ENCODE assay signal across 38 cellular contexts in genomic region chr3:110074095-110074494, GRCh38.
"Had no signal": no experiment of that assay in that cellular context is flagged by ENCODE, and none has a peak within 500 bp of the region (broad histone marks: within the 10 kb centered on the region; RNA-seq: fewer than 3 reads in every experiment).

No MANE protein-coding gene starts in this region.

- H3K4me1 ChIP-seq: ascending aorta, breast epithelium had no signal

- H3K4me1 Mint-ChIP-seq: activated naive CD4-positive, alpha-beta T cell treated with anti-CD3 and anti-CD28 coated beads, Interleukin-2, amount 10 ng/mL, durations not matched to agents 7 days and 5 days; activated naive CD4-positive, alpha-beta T cell treated with anti-CD3 and anti-CD28 coated beads, Interleukin-2, amount 50 U/mL, for 24 hours; activated naive CD8-positive, alpha-beta T cell treated with anti-CD3 and anti-CD28 coated beads, Interleukin-2, amount 10 ng/mL, durations not matched to agents 7 days and 5 days; central memory CD8-positive, alpha-beta T cell had no signal

- H3K36me3 Mint-ChIP-seq: activated naive CD4-positive, alpha-beta T cell treated with anti-CD3 and anti-CD28 coated beads, Interleukin-2, amount 10 ng/mL, durations not matched to agents 7 days and 5 days; activated naive CD4-positive, alpha-beta T cell treated with anti-CD3 and anti-CD28 coated beads, Interleukin-2, amount 50 U/mL, for 24 hours; activated naive CD8-positive, alpha-beta T cell treated with anti-CD3 and anti-CD28 coated beads for 36 hours; activated naive CD8-positive, alpha-beta T cell treated with anti-CD3 and anti-CD28 coated beads, Interleukin-2, amount 10 ng/mL, durations not matched to agents 7 days and 5 days; brain had no signal

- H3K27ac ChIP-seq: adrenal gland, ascending aorta, body of pancreas, brain microvascular endothelial cell, breast epithelium, cardiac muscle cell had no signal

- H3K27ac Mint-ChIP-seq: activated naive CD4-positive, alpha-beta T cell treated with anti-CD3 and anti-CD28 coated beads for 36 hours; activated naive CD4-positive, alpha-beta T cell treated with anti-CD3 and anti-CD28 coated beads, Interleukin-2, amount 10 ng/mL, durations not matched to agents 7 days and 5 days; activated naive CD4-positive, alpha-beta T cell treated with anti-CD3 and anti-CD28 coated beads, Interleukin-2, amount 50 U/mL, for 24 hours; activated naive CD4-positive, alpha-beta T cell treated with anti-CD3 and anti-CD28 coated beads, Interleukin-2, amount 50 U/mL, for 72 hours; activated naive CD8-positive, alpha-beta T cell; activated naive CD8-positive, alpha-beta T cell treated with anti-CD3 and anti-CD28 coated beads for 36 hours; activated naive CD8-positive, alpha-beta T cell treated with anti-CD3 and anti-CD28 coated beads, Interleukin-2, amount 10 ng/mL, durations not matched to agents 7 days and 5 days; activated naive CD8-positive, alpha-beta T cell treated with anti-CD3 and anti-CD28 coated beads, Interleukin-2, amount 50 U/mL, for 24 hours; activated T-cell treated with anti-CD3 and anti-CD28 coated beads, Interleukin-2, amount 50 U/mL, for 24 hours; activated T-cell treated with anti-CD3 and anti-CD28 coated beads, Interleukin-2, amount 50 U/mL, for 72 hours; activated T-helper 1 cell treated with anti-CD3 and anti-CD28 coated beads, Interleukin-12 subunit alpha, Interleukin-12 subunit beta, Interleukin-2, Interleukin-4 antibody, amounts not matched to agents 30 ng/mL and 10 ng/mL and 1 ng/mL, durations not matched to agents 14 hours and 24 hours and 36 hours; activated T-helper 17 cell treated with anti-CD3 and anti-CD28 coated beads, Interleukin-2, amount 50 U/mL, for 72 hours; activated T-helper 2 cell treated with anti-CD3 and anti-CD28 coated beads, Interferon-gamma antibody, Interleukin-2, Interleukin-4, amounts not matched to agents 10 μg/mL and 5 μg/mL and 100 μg/mL, durations not matched to agents 14 hours and 24 hours and 36 hours; brain had no signal

- H3K27me3 Mint-ChIP-seq: activated naive CD4-positive, alpha-beta T cell treated with anti-CD3 and anti-CD28 coated beads, Interleukin-2, amount 10 ng/mL, durations not matched to agents 7 days and 5 days; activated naive CD4-positive, alpha-beta T cell treated with anti-CD3 and anti-CD28 coated beads, Interleukin-2, amount 50 U/mL, for 24 hours; activated naive CD8-positive, alpha-beta T cell; activated naive CD8-positive, alpha-beta T cell treated with anti-CD3 and anti-CD28 coated beads for 36 hours; activated naive CD8-positive, alpha-beta T cell treated with anti-CD3 and anti-CD28 coated beads, Interleukin-2, amount 10 ng/mL, durations not matched to agents 7 days and 5 days; activated naive CD8-positive, alpha-beta T cell treated with anti-CD3 and anti-CD28 coated beads, Interleukin-2, amount 50 U/mL, for 24 hours; activated T-cell treated with anti-CD3 and anti-CD28 coated beads, Interleukin-2, amount 50 U/mL, for 24 hours; activated T-helper 17 cell treated with anti-CD3 and anti-CD28 coated beads, Interleukin-2, amount 50 U/mL, for 72 hours; brain; central memory CD8-positive, alpha-beta T cell had no signal

- H3K4me3 ChIP-seq: adrenal gland, ascending aorta, body of pancreas, breast epithelium, cardiac muscle cell had no signal

- H3K36me3 ChIP-seq: adrenal gland, ascending aorta, brain microvascular endothelial cell, breast epithelium, cardiac muscle cell had no signal

- H3K27me3 ChIP-seq: adrenal gland, ascending aorta, body of pancreas, brain microvascular endothelial cell, breast epithelium, cardiac muscle cell had no signal

- H3K4me3 Mint-ChIP-seq: activated naive CD4-positive, alpha-beta T cell treated with anti-CD3 and anti-CD28 coated beads for 36 hours; activated naive CD4-positive, alpha-beta T cell treated with anti-CD3 and anti-CD28 coated beads, Interleukin-2, amount 10 ng/mL, durations not matched to agents 7 days and 5 days; activated naive CD4-positive, alpha-beta T cell treated with anti-CD3 and anti-CD28 coated beads, Interleukin-2, amount 50 U/mL, for 24 hours; activated naive CD8-positive, alpha-beta T cell; activated naive CD8-positive, alpha-beta T cell treated with anti-CD3 and anti-CD28 coated beads for 36 hours; activated naive CD8-positive, alpha-beta T cell treated with anti-CD3 and anti-CD28 coated beads, Interleukin-2, amount 10 ng/mL, durations not matched to agents 7 days and 5 days; activated naive CD8-positive, alpha-beta T cell treated with anti-CD3 and anti-CD28 coated beads, Interleukin-2, amount 50 U/mL, for 24 hours; activated T-cell treated with anti-CD3 and anti-CD28 coated beads, Interleukin-2, amount 50 U/mL, for 24 hours; activated T-cell treated with anti-CD3 and anti-CD28 coated beads, Interleukin-2, amount 50 U/mL, for 4 hours; activated T-cell treated with anti-CD3 and anti-CD28 coated beads, Interleukin-2, amount 50 U/mL, for 72 hours; activated T-helper 1 cell treated with anti-CD3 and anti-CD28 coated beads, Interleukin-12 subunit alpha, Interleukin-12 subunit beta, Interleukin-2, Interleukin-4 antibody, amounts not matched to agents 30 ng/mL and 10 ng/mL and 1 ng/mL, durations not matched to agents 14 hours and 24 hours and 36 hours; activated T-helper 17 cell treated with anti-CD3 and anti-CD28 coated beads, Interleukin-2, amount 50 U/mL, for 72 hours; brain; central memory CD8-positive, alpha-beta T cell had no signal

- H3K9me3 Mint-ChIP-seq: activated naive CD4-positive, alpha-beta T cell treated with anti-CD3 and anti-CD28 coated beads, Interleukin-2, amount 10 ng/mL, durations not matched to agents 7 days and 5 days; activated naive CD4-positive, alpha-beta T cell treated with anti-CD3 and anti-CD28 coated beads, Interleukin-2, amount 50 U/mL, for 24 hours; activated T-helper 1 cell treated with anti-CD3 and anti-CD28 coated beads, Interleukin-12 subunit alpha, Interleukin-12 subunit beta, Interleukin-2, Interleukin-4 antibody, amounts not matched to agents 30 ng/mL and 10 ng/mL and 1 ng/mL, durations not matched to agents 14 hours and 24 hours and 36 hours; activated T-helper 2 cell treated with anti-CD3 and anti-CD28 coated beads, Interferon-gamma antibody, Interleukin-2, Interleukin-4, amounts not matched to agents 10 μg/mL and 5 μg/mL and 100 μg/mL, durations not matched to agents 14 hours and 24 hours and 36 hours had no signal

- DNase-seq: activated effector memory CD4-positive, alpha-beta T cell treated with anti-CD3 and anti-CD28 coated beads, Interleukin-2, amount 50 U/mL, for 16 hours; activated effector memory CD4-positive, alpha-beta T cell treated with Interleukin-2 at 50 U/mL for 16 hours; activated gamma-delta T cell; activated gamma-delta T cell treated with Interleukin-2 at 50 U/mL for 16 hours; activated naive CD4-positive, alpha-beta T cell; activated naive CD4-positive, alpha-beta T cell treated with anti-CD3 and anti-CD28 coated beads for 36 hours; activated naive CD4-positive, alpha-beta T cell treated with anti-CD3 and anti-CD28 coated beads, Interleukin-2, amount 10 ng/mL, durations not matched to agents 7 days and 5 days; activated naive CD4-positive, alpha-beta T cell treated with anti-CD3 and anti-CD28 coated beads, Interleukin-2, amount 50 U/mL, for 16 hours; activated naive CD4-positive, alpha-beta T cell treated with Interleukin-2 at 50 U/mL for 16 hours; activated naive CD8-positive, alpha-beta T cell treated with anti-CD3 and anti-CD28 coated beads for 36 hours; activated naive CD8-positive, alpha-beta T cell treated with anti-CD3 and anti-CD28 coated beads, Interleukin-2, amount 10 ng/mL, durations not matched to agents 7 days and 5 days; activated naive CD8-positive, alpha-beta T cell treated with anti-CD3 and anti-CD28 coated beads, Interleukin-2, amount 50 U/mL, for 24 hours; activated T-cell treated with anti-CD3 and anti-CD28 coated beads, Interleukin-2, amount 50 U/mL, for 1 hour; activated T-cell treated with anti-CD3 and anti-CD28 coated beads, Interleukin-2, amount 50 U/mL, for 24 hours; activated T-cell treated with anti-CD3 and anti-CD28 coated beads, Interleukin-2, amount 50 U/mL, for 4 hours; activated T-cell treated with anti-CD3 and anti-CD28 coated beads, Interleukin-2, amount 50 U/mL, for 48 hours; activated T-cell treated with anti-CD3 and anti-CD28 coated beads, Interleukin-2, amount 50 U/mL, for 72 hours; adrenal gland; amniotic stem cell; amygdala; anterior cingulate cortex; aorta; body of pancreas; brain microvascular endothelial cell; caudate nucleus; central memory CD4-positive, alpha-beta T cell; cerebellar nuclear complex had no signal

- H3K9me3 ChIP-seq: adrenal gland, ascending aorta, body of pancreas had no signal
